2 cellular contexts compared by ENCODE assay signal in genomic region chr22:45201678-45202332, GRCh38.
TF ChIP-seq lines count a peak whose summit lies in the region.

No MANE protein-coding gene starts in this region.

TF ChIP-seq in HepG2, 621 proteins besides CTCF, POLR2A, EP300 and RAD21:
- TF ChIP-seq ZNF629 (CRISPR knock-in tag; conservative IDR thresholded peaks at IDR 0.05), result 0 out of 2 replicates have a peak, but pooled peaks have one; percentile 42
- no peak for TF ChIP-seq ZZZ3 (CRISPR knock-in tag; IDR thresholded peaks at IDR 0.05; ENCODE audit: borderline replicate concordance)

TF ChIP-seq in K562, 482 proteins besides CTCF, POLR2A, EP300 and RAD21:
- TF ChIP-seq ZEB2 (IDR thresholded peaks at IDR 0.05) (no peak), NFIC (IDR thresholded peaks at IDR 0.05) (peak; percentile 25; the same call in 1 of the 2 replicates)
